1 cellular context compared by ENCODE assay signal in the genomic region with DNA sequence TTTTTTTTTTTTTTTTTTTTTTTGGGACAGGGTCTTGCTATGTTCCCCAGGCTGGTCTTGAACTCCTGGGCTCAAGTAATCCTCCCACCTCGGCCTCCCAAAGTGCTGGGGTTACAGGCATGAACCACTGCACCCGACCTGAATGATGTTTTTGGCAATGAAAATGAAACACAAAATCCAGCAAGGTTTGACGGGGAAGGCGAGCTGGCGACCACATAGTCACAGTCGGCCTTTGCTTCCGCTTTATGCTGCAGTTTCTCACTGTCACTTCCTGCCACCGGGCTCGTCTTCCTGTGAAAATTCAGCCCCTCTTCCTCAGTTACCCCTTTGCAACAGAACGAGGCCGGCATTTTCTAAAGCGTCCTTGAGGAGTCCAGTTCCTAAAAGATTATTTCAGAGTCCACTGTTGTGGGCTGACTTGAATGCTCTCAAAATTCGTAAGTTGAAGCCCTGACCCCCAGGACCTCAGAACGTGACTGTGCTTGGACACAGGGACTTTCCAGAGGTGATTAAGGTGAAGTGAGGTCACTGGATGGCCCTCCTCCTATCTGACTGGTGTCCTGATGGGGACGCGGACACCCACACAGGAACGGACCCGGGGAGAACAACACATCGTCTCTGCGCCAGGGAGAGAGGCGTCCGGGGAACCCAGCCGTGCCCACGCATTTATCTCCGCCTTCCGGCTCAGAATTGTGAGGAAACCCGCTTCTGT.
TF ChIP-seq lines count a peak whose summit lies in the region.

No MANE protein-coding gene starts in this region.

TF ChIP-seq in HepG2, 621 proteins besides CTCF, POLR2A, EP300 and RAD21 (continued from another document and continues in another):
- no peak for TF ChIP-seq PHF5A (CRISPR knock-in tag; IDR thresholded peaks at IDR 0.05; ENCODE audit: low read depth, unreplicated experiment)
- TF ChIP-seq, protein P1, sequence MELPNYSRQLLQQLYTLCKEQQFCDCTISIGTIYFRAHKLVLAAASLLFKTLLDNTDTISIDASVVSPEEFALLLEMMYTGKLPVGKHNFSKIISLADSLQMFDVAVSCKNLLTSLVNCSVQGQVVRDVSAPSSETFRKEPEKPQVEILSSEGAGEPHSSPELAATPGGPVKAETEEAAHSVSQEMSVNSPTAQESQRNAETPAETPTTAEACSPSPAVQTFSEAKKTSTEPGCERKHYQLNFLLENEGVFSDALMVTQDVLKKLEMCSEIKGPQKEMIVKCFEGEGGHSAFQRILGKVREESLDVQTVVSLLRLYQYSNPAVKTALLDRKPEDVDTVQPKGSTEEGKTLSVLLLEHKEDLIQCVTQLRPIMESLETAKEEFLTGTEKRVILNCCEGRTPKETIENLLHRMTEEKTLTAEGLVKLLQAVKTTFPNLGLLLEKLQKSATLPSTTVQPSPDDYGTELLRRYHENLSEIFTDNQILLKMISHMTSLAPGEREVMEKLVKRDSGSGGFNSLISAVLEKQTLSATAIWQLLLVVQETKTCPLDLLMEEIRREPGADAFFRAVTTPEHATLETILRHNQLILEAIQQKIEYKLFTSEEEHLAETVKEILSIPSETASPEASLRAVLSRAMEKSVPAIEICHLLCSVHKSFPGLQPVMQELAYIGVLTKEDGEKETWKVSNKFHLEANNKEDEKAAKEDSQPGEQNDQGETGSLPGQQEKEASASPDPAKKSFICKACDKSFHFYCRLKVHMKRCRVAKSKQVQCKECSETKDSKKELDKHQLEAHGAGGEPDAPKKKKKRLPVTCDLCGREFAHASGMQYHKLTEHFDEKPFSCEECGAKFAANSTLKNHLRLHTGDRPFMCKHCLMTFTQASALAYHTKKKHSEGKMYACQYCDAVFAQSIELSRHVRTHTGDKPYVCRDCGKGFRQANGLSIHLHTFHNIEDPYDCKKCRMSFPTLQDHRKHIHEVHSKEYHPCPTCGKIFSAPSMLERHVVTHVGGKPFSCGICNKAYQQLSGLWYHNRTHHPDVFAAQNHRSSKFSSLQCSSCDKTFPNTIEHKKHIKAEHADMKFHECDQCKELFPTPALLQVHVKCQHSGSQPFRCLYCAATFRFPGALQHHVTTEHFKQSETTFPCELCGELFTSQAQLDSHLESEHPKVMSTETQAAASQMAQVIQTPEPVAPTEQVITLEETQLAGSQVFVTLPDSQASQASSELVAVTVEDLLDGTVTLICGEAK (IDR thresholded peaks at IDR 0.05), result 0 out of 2 replicates have a peak, but pooled peaks have one; percentile 1
- TF ChIP-seq, protein P1 (CRISPR knock-in tag; IDR thresholded peaks at IDR 0.05), result peak; percentile 37; the same call in 1 of the 2 replicates
- TF ChIP-seq ZZZ3 (CRISPR knock-in tag; IDR thresholded peaks at IDR 0.05; ENCODE audit: borderline replicate concordance), result 0 out of 2 replicates have a peak, but pooled peaks have one; percentile 64
- TF ChIP-seq NR2F2 (IDR thresholded peaks at IDR 0.05; ENCODE audit: borderline replicate concordance, low read depth), result 0 out of 2 replicates have a peak, but pooled peaks have one; percentile 50
- no peak for TF ChIP-seq NCOA1 (CRISPR knock-in tag; IDR thresholded peaks at IDR 0.05)
- TF ChIP-seq, protein P2, sequence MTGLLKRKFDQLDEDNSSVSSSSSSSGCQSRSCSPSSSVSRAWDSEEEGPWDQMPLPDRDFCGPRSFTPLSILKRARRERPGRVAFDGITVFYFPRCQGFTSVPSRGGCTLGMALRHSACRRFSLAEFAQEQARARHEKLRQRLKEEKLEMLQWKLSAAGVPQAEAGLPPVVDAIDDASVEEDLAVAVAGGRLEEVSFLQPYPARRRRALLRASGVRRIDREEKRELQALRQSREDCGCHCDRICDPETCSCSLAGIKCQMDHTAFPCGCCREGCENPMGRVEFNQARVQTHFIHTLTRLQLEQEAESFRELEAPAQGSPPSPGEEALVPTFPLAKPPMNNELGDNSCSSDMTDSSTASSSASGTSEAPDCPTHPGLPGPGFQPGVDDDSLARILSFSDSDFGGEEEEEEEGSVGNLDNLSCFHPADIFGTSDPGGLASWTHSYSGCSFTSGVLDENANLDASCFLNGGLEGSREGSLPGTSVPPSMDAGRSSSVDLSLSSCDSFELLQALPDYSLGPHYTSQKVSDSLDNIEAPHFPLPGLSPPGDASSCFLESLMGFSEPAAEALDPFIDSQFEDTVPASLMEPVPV (CRISPR knock-in tag; IDR thresholded peaks at IDR 0.05), result no peak
- TF ChIP-seq RELA (CRISPR knock-in tag; IDR thresholded peaks at IDR 0.05), result peak; percentile 92
- no peak for TF ChIP-seq CBX2 (IDR thresholded peaks at IDR 0.05; ENCODE audit: low read depth, low read length)
- TF ChIP-seq CBX2 (CRISPR knock-in tag; IDR thresholded peaks at IDR 0.05; ENCODE audit: low read depth), result no peak
- peak; percentile 95 for TF ChIP-seq BHLHE40 (IDR thresholded peaks at IDR 0.05; ENCODE audit: low read length)
- TF ChIP-seq SOX5 (CRISPR knock-in tag; IDR thresholded peaks at IDR 0.05; ENCODE audit: borderline replicate concordance), result no peak
- no peak for TF ChIP-seq CHD4 (IDR thresholded peaks at IDR 0.05; ENCODE audit: borderline replicate concordance, low read length)
- 0 out of 2 replicates have a peak, but pooled peaks have one; percentile 43 for TF ChIP-seq ZNF510 (CRISPR knock-in tag; IDR thresholded peaks at IDR 0.05; ENCODE audit: low read depth)
- TF ChIP-seq, protein P3, sequence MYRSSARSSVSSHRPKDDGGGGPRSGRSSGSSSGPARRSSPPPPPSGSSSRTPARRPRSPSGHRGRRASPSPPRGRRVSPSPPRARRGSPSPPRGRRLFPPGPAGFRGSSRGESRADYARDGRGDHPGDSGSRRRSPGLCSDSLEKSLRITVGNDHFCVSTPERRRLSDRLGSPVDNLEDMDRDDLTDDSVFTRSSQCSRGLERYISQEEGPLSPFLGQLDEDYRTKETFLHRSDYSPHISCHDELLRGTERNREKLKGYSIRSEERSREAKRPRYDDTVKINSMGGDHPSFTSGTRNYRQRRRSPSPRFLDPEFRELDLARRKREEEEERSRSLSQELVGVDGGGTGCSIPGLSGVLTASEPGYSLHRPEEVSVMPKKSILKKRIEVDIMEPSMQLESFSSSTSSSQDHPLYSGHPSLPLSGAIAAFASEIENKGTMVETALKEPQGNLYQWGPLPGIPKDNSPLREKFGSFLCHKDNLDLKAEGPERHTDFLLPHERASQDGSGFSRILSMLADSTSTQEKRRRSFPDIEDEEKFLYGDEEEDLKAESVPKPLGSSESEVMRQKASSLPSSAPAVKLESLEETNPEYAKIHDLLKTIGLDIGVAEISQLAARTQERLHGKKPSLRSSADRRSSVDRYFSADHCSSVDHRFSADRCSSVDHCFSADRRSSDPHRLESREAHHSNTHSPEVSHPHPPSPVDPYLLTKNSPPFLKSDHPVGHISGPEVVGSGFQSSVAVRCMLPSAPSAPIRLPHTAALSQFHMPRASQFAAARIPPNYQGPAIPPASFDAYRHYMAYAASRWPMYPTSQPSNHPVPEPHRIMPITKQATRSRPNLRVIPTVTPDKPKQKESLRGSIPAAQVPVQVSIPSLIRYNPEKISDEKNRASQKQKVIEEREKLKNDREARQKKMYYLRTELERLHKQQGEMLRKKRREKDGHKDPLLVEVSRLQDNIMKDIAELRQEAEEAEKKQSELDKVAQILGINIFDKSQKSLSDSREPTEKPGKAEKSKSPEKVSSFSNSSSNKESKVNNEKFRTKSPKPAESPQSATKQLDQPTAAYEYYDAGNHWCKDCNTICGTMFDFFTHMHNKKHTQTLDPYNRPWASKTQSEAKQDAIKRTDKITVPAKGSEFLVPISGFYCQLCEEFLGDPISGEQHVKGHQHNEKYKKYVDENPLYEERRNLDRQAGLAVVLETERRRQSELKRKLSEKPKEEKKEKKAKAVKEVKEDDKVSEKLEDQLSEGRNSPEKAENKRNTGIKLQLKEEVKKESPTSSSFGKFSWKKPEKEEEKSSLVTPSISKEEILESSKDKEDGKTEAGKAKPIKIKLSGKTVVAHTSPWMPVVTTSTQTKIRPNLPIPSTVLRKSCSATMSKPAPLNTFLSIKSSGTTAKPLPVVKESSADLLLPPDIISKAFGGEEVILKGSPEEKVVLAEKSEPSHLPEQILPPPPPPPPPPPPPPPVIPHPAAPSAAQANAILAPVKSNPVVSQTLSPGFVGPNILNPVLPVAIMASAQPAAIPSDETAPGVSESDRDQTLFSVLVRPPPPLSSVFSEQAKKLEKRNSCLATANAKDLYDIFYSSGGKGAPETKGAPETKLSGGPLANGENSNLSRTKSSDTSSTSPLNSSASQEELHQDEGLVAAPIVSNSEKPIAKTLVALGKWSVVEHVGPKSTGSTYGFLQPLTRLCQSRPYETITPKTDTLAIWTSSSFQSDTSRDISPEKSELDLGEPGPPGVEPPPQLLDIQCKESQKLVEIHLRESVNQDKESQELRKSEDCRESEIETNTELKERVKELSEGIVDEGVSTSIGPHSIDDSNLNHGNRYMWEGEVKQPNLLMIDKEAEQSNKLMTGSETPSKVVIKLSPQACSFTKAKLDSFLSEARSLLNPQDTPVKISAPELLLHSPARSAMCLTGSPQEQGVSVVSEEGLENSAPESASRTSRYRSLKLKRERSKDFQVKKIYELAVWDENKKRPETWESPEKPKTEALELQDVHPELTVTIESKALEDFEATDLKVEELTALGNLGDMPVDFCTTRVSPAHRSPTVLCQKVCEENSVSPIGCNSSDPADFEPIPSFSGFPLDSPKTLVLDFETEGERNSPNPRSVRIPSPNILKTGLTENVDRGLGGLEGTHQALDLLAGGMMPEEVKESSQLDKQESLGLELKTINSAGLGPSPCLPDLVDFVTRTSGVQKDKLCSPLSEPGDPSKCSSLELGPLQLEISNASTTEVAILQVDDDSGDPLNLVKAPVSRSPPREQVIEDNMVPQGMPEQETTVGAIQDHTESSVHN (CRISPR knock-in tag; IDR thresholded peaks at IDR 0.05), result no peak
- no peak for TF ChIP-seq ZBTB1 (CRISPR knock-in tag; IDR thresholded peaks at IDR 0.05; ENCODE audit: borderline replicate concordance)
- no peak for TF ChIP-seq ZFP90 (CRISPR knock-in tag; IDR thresholded peaks at IDR 0.05; ENCODE audit: borderline replicate concordance)
- TF ChIP-seq, protein P4, sequence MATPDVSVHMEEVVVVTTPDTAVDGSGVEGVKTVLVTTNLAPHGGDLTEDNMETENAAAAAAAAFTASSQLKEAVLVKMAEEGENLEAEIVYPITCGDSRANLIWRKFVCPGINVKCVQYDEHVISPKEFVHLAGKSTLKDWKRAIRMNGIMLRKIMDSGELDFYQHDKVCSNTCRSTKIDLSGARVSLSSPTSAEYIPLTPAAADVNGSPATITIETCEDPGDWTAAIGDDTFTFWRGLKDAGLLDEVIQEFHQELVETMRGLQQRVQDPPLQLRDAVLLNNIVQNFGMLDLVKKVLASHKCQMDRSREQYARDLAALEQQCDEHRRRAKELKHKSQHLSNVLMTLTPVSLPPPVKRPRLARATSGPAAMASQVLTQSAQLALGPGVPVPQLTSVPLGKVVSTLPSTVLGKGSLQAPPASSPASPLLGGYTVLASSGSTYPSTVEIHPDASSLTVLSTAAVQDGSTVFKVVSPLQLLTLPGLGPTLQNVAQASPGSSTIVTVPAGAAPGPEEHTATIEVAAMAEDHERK (CRISPR knock-in tag; IDR thresholded peaks at IDR 0.05; ENCODE audit: low read depth), result no peak
- TF ChIP-seq IKZF4 (CRISPR knock-in tag; IDR thresholded peaks at IDR 0.05; ENCODE audit: borderline replicate concordance, low read depth, not compliant biosample characterization), result no peak
- TF ChIP-seq ADNP (CRISPR knock-in tag; IDR thresholded peaks at IDR 0.05), result no peak
- no peak for TF ChIP-seq PRPF4 (IDR thresholded peaks at IDR 0.05; ENCODE audit: low read depth, low read length, poor library complexity, severe bottlenecking)
- TF ChIP-seq, protein P5, sequence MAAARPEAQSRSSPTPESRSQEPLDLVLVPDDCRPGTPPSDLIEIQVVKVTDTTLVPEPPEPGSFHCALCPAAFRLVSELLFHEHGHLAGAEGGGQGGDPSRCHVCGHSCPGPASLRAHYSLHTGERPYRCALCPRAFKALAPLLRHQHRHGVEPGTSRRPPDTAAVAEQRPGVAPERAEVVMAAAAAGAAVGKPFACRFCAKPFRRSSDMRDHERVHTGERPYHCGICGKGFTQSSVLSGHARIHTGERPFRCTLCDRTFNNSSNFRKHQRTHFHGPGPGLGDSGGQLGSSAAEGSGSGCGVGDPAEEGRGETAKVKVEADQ (CRISPR knock-in tag; IDR thresholded peaks at IDR 0.05; ENCODE audit: borderline replicate concordance), result no peak
- TF ChIP-seq ZFY (CRISPR knock-in tag; IDR thresholded peaks at IDR 0.05), result peak; percentile 66
- TF ChIP-seq ONECUT2 (CRISPR knock-in tag; IDR thresholded peaks at IDR 0.05), result no peak
- TF ChIP-seq, protein P6, sequence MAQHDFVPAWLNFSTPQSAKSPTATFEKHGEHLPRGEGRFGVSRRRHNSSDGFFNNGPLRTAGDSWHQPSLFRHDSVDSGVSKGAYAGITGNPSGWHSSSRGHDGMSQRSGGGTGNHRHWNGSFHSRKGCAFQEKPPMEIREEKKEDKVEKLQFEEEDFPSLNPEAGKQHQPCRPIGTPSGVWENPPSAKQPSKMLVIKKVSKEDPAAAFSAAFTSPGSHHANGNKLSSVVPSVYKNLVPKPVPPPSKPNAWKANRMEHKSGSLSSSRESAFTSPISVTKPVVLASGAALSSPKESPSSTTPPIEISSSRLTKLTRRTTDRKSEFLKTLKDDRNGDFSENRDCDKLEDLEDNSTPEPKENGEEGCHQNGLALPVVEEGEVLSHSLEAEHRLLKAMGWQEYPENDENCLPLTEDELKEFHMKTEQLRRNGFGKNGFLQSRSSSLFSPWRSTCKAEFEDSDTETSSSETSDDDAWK (CRISPR knock-in tag; IDR thresholded peaks at IDR 0.05), result no peak
